ENCODE assay signal across 1 cellular context in the genomic region with DNA sequence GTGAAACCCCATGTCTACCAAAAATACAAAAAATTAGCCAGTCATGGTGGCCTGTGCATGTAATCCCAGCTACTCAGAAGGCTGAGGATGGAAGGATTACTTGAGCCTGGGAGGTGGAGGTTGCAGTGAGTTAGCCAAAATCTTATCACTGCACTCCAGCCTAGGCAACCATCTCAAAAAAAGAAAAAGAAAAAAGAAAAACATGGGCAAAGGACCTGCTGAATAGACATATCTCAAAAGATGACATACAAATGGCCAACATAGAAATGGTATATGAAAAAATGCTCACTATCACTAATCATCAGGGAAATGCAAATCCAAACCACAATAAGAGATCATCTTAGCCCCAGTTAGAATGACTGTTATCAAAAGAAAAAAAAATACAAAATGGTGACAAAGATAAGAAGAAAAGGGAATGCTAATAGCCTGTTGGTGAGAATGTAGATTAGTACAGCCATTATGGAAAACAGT.
TF ChIP-seq lines count a peak whose summit lies in the region.

No MANE protein-coding gene starts in this region.

TF ChIP-seq in HepG2, 621 proteins besides CTCF, POLR2A, EP300 and RAD21:
- TF ChIP-seq ZNF567 (CRISPR knock-in tag; IDR thresholded peaks at IDR 0.05; ENCODE audit: borderline replicate concordance) (no peak), ARID2 (CRISPR knock-in tag; IDR thresholded peaks at IDR 0.05; ENCODE audit: borderline replicate concordance) (no peak), NFE2L2 (IDR thresholded peaks at IDR 0.05; ENCODE audit: low read length) (0 out of 2 replicates have a peak, but pooled peaks have one; percentile 16)
- TF ChIP-seq, protein P1, sequence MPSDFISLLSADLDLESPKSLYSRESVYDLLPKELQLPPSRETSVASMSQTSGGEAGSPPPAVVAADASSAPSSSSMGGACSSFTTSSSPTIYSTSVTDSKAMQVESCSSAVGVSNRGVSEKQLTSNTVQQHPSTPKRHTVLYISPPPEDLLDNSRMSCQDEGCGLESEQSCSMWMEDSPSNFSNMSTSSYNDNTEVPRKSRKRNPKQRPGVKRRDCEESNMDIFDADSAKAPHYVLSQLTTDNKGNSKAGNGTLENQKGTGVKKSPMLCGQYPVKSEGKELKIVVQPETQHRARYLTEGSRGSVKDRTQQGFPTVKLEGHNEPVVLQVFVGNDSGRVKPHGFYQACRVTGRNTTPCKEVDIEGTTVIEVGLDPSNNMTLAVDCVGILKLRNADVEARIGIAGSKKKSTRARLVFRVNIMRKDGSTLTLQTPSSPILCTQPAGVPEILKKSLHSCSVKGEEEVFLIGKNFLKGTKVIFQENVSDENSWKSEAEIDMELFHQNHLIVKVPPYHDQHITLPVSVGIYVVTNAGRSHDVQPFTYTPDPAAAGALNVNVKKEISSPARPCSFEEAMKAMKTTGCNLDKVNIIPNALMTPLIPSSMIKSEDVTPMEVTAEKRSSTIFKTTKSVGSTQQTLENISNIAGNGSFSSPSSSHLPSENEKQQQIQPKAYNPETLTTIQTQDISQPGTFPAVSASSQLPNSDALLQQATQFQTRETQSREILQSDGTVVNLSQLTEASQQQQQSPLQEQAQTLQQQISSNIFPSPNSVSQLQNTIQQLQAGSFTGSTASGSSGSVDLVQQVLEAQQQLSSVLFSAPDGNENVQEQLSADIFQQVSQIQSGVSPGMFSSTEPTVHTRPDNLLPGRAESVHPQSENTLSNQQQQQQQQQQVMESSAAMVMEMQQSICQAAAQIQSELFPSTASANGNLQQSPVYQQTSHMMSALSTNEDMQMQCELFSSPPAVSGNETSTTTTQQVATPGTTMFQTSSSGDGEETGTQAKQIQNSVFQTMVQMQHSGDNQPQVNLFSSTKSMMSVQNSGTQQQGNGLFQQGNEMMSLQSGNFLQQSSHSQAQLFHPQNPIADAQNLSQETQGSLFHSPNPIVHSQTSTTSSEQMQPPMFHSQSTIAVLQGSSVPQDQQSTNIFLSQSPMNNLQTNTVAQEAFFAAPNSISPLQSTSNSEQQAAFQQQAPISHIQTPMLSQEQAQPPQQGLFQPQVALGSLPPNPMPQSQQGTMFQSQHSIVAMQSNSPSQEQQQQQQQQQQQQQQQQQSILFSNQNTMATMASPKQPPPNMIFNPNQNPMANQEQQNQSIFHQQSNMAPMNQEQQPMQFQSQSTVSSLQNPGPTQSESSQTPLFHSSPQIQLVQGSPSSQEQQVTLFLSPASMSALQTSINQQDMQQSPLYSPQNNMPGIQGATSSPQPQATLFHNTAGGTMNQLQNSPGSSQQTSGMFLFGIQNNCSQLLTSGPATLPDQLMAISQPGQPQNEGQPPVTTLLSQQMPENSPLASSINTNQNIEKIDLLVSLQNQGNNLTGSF (CRISPR knock-in tag; IDR thresholded peaks at IDR 0.05), result no peak
